ENCODE assay signal across 6 cellular contexts in the genomic region with DNA sequence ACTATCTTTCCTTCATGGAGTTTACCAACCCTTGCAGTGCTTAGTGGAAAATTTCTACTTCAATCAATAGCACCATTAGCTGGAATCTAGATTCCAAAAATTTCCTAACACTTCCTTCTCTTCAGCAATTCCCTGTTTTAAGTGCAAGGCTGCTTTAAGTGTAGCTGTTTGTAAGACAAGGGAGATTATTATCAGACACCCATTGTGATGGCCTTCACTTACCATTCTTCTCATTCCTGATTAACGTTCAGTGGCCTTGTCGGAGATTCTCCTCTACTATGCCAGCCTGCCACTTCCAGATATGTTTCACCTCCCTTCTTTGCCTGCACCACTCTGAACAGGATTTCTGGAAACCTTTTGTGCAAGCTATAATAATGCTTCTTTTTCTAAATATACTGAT.
"Had no signal": no experiment of that assay in that cellular context is flagged by ENCODE, and none has a peak within 500 bp of the region (broad histone marks: within the 10 kb centered on the region; RNA-seq: fewer than 3 reads in every experiment).

No MANE protein-coding gene starts in this region.

- H3K27ac ChIP-seq: HL-60 had no signal

- H2AFZ ChIP-seq: GM23338 had no signal

- H3K36me3 Mint-ChIP-seq: IgD-negative memory B cell had no signal

- H3K9me3 Mint-ChIP-seq: GM23338 had no signal

- H3K27ac Mint-ChIP-seq: HFFc6 had no signal

- H3K4me2 ChIP-seq: GM23338 had no signal

- H3K4me1 Mint-ChIP-seq: IgD-negative memory B cell had no signal

- H3K4me3 Mint-ChIP-seq: GM23338, H9, HFFc6, IgD-negative memory B cell had no signal

- H3K4me3 ChIP-seq: GM23338 had no signal

- DNase-seq: H9, HFFc6, KBM-7 had no signal

- H3K27me3 Mint-ChIP-seq: IgD-negative memory B cell had no signal
